1 cellular context compared by ENCODE assay signal in the genomic region with DNA sequence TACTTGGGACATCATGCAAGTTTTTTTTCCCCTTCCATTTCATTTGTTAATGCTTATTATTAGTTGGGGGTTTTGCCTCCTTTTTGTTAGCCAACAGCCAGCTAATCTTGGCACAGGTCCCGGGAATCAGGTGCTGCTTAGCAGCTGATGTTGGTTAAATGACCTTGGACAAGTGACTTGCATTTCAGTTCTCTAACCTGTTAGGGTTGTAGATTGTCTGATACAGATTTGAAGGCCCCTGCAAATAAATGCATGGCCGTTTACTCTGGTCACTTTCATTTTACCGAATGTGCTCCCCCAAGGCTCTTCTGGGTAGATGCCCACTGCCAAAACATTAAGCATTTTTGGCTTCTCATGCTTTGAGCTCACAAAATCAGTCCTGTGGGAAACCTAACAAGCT.
A peak's percentile ranks its signal among the peaks of the same experiment; 100 is the strongest.
TF ChIP-seq lines count a peak whose summit lies in the region.

No MANE protein-coding gene starts in this region.

TF ChIP-seq in HepG2, 621 proteins besides CTCF, POLR2A, EP300 and RAD21 (continued from another document and continues in another):
- TF ChIP-seq, protein P1, sequence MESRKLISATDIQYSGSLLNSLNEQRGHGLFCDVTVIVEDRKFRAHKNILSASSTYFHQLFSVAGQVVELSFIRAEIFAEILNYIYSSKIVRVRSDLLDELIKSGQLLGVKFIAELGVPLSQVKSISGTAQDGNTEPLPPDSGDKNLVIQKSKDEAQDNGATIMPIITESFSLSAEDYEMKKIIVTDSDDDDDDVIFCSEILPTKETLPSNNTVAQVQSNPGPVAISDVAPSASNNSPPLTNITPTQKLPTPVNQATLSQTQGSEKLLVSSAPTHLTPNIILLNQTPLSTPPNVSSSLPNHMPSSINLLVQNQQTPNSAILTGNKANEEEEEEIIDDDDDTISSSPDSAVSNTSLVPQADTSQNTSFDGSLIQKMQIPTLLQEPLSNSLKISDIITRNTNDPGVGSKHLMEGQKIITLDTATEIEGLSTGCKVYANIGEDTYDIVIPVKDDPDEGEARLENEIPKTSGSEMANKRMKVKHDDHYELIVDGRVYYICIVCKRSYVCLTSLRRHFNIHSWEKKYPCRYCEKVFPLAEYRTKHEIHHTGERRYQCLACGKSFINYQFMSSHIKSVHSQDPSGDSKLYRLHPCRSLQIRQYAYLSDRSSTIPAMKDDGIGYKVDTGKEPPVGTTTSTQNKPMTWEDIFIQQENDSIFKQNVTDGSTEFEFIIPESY (CRISPR knock-in tag; IDR thresholded peaks at IDR 0.05): no peak
- TF ChIP-seq, protein P2, sequence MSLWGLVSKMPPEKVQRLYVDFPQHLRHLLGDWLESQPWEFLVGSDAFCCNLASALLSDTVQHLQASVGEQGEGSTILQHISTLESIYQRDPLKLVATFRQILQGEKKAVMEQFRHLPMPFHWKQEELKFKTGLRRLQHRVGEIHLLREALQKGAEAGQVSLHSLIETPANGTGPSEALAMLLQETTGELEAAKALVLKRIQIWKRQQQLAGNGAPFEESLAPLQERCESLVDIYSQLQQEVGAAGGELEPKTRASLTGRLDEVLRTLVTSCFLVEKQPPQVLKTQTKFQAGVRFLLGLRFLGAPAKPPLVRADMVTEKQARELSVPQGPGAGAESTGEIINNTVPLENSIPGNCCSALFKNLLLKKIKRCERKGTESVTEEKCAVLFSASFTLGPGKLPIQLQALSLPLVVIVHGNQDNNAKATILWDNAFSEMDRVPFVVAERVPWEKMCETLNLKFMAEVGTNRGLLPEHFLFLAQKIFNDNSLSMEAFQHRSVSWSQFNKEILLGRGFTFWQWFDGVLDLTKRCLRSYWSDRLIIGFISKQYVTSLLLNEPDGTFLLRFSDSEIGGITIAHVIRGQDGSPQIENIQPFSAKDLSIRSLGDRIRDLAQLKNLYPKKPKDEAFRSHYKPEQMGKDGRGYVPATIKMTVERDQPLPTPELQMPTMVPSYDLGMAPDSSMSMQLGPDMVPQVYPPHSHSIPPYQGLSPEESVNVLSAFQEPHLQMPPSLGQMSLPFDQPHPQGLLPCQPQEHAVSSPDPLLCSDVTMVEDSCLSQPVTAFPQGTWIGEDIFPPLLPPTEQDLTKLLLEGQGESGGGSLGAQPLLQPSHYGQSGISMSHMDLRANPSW (CRISPR knock-in tag; IDR thresholded peaks at IDR 0.05; ENCODE audit: borderline replicate concordance): no peak
- no peak for TF ChIP-seq NR1H2 (CRISPR knock-in tag; IDR thresholded peaks at IDR 0.05; ENCODE audit: borderline replicate concordance, low read depth)
- no peak for TF ChIP-seq PHB2 (IDR thresholded peaks at IDR 0.05; ENCODE audit: partially characterized antibody)
- TF ChIP-seq ZNF556 (CRISPR knock-in tag; IDR thresholded peaks at IDR 0.05; ENCODE audit: borderline replicate concordance): peak; percentile 26; the same call in 1 of the 2 replicates
- no peak for TF ChIP-seq KLF9 (CRISPR knock-in tag; IDR thresholded peaks at IDR 0.05; ENCODE audit: low read depth)
- no peak for TF ChIP-seq HOXA5 (CRISPR knock-in tag; IDR thresholded peaks at IDR 0.05)
- TF ChIP-seq, protein P3, sequence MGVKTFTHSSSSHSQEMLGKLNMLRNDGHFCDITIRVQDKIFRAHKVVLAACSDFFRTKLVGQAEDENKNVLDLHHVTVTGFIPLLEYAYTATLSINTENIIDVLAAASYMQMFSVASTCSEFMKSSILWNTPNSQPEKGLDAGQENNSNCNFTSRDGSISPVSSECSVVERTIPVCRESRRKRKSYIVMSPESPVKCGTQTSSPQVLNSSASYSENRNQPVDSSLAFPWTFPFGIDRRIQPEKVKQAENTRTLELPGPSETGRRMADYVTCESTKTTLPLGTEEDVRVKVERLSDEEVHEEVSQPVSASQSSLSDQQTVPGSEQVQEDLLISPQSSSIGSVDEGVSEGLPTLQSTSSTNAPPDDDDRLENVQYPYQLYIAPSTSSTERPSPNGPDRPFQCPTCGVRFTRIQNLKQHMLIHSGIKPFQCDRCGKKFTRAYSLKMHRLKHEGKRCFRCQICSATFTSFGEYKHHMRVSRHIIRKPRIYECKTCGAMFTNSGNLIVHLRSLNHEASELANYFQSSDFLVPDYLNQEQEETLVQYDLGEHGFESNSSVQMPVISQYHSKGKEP (CRISPR knock-in tag; IDR thresholded peaks at IDR 0.05): no peak
- TF ChIP-seq, protein P4, sequence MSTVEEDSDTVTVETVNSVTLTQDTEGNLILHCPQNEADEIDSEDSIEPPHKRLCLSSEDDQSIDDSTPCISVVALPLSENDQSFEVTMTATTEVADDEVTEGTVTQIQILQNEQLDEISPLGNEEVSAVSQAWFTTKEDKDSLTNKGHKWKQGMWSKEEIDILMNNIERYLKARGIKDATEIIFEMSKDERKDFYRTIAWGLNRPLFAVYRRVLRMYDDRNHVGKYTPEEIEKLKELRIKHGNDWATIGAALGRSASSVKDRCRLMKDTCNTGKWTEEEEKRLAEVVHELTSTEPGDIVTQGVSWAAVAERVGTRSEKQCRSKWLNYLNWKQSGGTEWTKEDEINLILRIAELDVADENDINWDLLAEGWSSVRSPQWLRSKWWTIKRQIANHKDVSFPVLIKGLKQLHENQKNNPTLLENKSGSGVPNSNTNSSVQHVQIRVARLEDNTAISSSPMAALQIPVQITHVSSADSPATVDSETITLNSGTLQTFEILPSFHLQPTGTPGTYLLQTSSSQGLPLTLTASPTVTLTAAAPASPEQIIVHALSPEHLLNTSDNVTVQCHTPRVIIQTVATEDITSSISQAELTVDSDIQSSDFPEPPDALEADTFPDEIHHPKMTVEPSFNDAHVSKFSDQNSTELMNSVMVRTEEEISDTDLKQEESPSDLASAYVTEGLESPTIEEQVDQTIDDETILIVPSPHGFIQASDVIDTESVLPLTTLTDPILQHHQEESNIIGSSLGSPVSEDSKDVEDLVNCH (CRISPR knock-in tag; IDR thresholded peaks at IDR 0.05): no peak
- TF ChIP-seq, protein P5, sequence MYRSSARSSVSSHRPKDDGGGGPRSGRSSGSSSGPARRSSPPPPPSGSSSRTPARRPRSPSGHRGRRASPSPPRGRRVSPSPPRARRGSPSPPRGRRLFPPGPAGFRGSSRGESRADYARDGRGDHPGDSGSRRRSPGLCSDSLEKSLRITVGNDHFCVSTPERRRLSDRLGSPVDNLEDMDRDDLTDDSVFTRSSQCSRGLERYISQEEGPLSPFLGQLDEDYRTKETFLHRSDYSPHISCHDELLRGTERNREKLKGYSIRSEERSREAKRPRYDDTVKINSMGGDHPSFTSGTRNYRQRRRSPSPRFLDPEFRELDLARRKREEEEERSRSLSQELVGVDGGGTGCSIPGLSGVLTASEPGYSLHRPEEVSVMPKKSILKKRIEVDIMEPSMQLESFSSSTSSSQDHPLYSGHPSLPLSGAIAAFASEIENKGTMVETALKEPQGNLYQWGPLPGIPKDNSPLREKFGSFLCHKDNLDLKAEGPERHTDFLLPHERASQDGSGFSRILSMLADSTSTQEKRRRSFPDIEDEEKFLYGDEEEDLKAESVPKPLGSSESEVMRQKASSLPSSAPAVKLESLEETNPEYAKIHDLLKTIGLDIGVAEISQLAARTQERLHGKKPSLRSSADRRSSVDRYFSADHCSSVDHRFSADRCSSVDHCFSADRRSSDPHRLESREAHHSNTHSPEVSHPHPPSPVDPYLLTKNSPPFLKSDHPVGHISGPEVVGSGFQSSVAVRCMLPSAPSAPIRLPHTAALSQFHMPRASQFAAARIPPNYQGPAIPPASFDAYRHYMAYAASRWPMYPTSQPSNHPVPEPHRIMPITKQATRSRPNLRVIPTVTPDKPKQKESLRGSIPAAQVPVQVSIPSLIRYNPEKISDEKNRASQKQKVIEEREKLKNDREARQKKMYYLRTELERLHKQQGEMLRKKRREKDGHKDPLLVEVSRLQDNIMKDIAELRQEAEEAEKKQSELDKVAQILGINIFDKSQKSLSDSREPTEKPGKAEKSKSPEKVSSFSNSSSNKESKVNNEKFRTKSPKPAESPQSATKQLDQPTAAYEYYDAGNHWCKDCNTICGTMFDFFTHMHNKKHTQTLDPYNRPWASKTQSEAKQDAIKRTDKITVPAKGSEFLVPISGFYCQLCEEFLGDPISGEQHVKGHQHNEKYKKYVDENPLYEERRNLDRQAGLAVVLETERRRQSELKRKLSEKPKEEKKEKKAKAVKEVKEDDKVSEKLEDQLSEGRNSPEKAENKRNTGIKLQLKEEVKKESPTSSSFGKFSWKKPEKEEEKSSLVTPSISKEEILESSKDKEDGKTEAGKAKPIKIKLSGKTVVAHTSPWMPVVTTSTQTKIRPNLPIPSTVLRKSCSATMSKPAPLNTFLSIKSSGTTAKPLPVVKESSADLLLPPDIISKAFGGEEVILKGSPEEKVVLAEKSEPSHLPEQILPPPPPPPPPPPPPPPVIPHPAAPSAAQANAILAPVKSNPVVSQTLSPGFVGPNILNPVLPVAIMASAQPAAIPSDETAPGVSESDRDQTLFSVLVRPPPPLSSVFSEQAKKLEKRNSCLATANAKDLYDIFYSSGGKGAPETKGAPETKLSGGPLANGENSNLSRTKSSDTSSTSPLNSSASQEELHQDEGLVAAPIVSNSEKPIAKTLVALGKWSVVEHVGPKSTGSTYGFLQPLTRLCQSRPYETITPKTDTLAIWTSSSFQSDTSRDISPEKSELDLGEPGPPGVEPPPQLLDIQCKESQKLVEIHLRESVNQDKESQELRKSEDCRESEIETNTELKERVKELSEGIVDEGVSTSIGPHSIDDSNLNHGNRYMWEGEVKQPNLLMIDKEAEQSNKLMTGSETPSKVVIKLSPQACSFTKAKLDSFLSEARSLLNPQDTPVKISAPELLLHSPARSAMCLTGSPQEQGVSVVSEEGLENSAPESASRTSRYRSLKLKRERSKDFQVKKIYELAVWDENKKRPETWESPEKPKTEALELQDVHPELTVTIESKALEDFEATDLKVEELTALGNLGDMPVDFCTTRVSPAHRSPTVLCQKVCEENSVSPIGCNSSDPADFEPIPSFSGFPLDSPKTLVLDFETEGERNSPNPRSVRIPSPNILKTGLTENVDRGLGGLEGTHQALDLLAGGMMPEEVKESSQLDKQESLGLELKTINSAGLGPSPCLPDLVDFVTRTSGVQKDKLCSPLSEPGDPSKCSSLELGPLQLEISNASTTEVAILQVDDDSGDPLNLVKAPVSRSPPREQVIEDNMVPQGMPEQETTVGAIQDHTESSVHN (CRISPR knock-in tag; IDR thresholded peaks at IDR 0.05): no peak
- TF ChIP-seq SRF (IDR thresholded peaks at IDR 0.05; ENCODE audit: low read depth, low read length): no peak
- no peak for TF ChIP-seq SYNCRIP (IDR thresholded peaks at IDR 0.05; ENCODE audit: insufficient read depth, low read depth, low read length)
- peak; percentile 72; the same call in 1 of the 2 replicates for TF ChIP-seq PAF1 (CRISPR knock-in tag; IDR thresholded peaks at IDR 0.05)
- TF ChIP-seq, protein P6, sequence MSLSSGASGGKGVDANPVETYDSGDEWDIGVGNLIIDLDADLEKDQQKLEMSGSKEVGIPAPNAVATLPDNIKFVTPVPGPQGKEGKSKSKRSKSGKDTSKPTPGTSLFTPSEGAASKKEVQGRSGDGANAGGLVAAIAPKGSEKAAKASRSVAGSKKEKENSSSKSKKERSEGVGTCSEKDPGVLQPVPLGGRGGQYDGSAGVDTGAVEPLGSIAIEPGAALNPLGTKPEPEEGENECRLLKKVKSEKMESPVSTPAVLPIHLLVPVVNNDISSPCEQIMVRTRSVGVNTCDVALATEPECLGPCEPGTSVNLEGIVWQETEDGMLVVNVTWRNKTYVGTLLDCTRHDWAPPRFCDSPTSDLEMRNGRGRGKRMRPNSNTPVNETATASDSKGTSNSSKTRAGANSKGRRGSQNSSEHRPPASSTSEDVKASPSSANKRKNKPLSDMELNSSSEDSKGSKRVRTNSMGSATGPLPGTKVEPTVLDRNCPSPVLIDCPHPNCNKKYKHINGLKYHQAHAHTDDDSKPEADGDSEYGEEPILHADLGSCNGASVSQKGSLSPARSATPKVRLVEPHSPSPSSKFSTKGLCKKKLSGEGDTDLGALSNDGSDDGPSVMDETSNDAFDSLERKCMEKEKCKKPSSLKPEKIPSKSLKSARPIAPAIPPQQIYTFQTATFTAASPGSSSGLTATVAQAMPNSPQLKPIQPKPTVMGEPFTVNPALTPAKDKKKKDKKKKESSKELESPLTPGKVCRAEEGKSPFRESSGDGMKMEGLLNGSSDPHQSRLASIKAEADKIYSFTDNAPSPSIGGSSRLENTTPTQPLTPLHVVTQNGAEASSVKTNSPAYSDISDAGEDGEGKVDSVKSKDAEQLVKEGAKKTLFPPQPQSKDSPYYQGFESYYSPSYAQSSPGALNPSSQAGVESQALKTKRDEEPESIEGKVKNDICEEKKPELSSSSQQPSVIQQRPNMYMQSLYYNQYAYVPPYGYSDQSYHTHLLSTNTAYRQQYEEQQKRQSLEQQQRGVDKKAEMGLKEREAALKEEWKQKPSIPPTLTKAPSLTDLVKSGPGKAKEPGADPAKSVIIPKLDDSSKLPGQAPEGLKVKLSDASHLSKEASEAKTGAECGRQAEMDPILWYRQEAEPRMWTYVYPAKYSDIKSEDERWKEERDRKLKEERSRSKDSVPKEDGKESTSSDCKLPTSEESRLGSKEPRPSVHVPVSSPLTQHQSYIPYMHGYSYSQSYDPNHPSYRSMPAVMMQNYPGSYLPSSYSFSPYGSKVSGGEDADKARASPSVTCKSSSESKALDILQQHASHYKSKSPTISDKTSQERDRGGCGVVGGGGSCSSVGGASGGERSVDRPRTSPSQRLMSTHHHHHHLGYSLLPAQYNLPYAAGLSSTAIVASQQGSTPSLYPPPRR (CRISPR knock-in tag; IDR thresholded peaks at IDR 0.05; ENCODE audit: borderline replicate concordance): peak; percentile 32; the same call in 1 of the 2 replicates
- no peak for TF ChIP-seq MED13 (CRISPR knock-in tag; IDR thresholded peaks at IDR 0.05)
- TF ChIP-seq ZNF605 (CRISPR knock-in tag; IDR thresholded peaks at IDR 0.05): no peak
- TF ChIP-seq, protein P7, sequence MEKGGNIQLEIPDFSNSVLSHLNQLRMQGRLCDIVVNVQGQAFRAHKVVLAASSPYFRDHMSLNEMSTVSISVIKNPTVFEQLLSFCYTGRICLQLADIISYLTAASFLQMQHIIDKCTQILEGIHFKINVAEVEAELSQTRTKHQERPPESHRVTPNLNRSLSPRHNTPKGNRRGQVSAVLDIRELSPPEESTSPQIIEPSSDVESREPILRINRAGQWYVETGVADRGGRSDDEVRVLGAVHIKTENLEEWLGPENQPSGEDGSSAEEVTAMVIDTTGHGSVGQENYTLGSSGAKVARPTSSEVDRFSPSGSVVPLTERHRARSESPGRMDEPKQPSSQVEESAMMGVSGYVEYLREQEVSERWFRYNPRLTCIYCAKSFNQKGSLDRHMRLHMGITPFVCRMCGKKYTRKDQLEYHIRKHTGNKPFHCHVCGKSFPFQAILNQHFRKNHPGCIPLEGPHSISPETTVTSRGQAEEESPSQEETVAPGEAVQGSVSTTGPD (CRISPR knock-in tag; IDR thresholded peaks at IDR 0.05): peak; percentile 46; the same call in 1 of the 2 replicates
- TF ChIP-seq ZFP36L1 (CRISPR knock-in tag; IDR thresholded peaks at IDR 0.05): no peak
- TF ChIP-seq, protein P8, sequence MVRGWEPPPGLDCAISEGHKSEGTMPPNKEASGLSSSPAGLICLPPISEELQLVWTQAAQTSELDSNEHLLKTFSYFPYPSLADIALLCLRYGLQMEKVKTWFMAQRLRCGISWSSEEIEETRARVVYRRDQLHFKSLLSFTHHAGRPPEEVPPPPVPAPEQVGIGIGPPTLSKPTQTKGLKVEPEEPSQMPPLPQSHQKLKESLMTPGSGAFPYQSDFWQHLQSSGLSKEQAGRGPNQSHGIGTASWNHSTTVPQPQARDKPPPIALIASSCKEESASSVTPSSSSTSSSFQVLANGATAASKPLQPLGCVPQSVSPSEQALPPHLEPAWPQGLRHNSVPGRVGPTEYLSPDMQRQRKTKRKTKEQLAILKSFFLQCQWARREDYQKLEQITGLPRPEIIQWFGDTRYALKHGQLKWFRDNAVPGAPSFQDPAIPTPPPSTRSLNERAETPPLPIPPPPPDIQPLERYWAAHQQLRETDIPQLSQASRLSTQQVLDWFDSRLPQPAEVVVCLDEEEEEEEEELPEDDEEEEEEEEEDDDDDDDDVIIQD (CRISPR knock-in tag; IDR thresholded peaks at IDR 0.05; ENCODE audit: low read depth): 0 out of 2 replicates have a peak, but pooled peaks have one; percentile 43
- TF ChIP-seq TCF12 (IDR thresholded peaks at IDR 0.05): no peak
- TF ChIP-seq TCF12 (CRISPR knock-in tag; IDR thresholded peaks at IDR 0.05): no peak
- TF ChIP-seq ATF1 (CRISPR knock-in tag; IDR thresholded peaks at IDR 0.05): no peak
- no peak for TF ChIP-seq SP5 (CRISPR knock-in tag; IDR thresholded peaks at IDR 0.05; ENCODE audit: borderline replicate concordance, low read depth)
- no peak for TF ChIP-seq ZMYM2 (CRISPR knock-in tag; IDR thresholded peaks at IDR 0.05)
